Comparison of ENCODE assay signal across 8 cellular contexts in genomic region chr11:77188912-77189491, GRCh38.
DNase-seq lines count a peak whose midpoint lies in the region; ATAC-seq and FAIRE-seq lines count a peak whose summit lies in the region.
"Had no signal": no experiment of that assay in that cellular context is flagged by ENCODE, and none has a peak within 500 bp of the region (broad histone marks: within the 10 kb centered on the region; RNA-seq: fewer than 3 reads in every experiment).

No MANE protein-coding gene starts in this region.

- intact Hi-C loops in left colon (cut with DNase I, micrococcal nuclease) = loop anchor here in 1 of 2 donors (5.0 kb wide), 1 partner anchor 62 kb away; the partner anchor contains the start of gene MYO7A

- peak; percentile 49 for FAIRE-seq in HTR-8/SVneo (lab: Jason Lieb, UNC)
- FAIRE-seq: D721Med had no signal

- DNase-seq in DMS53 treated with DMSO at 0.1 percent for 48 hours (lab: John Stamatoyannopoulos, UW; ENCODE audit: unreplicated experiment) = peak; percentile 99
- DNase-seq in HTR-8/SVneo (ENCODE audit: insufficient read length, low spot score) = no peak
- DNase-seq in NCI-H774 (lab: John Stamatoyannopoulos, UW) = peak; percentile 84
- peak; percentile 68 to 70 for DNase-seq in left colon
- no peak for DNase-seq in activated CD8-positive, alpha-beta memory T cell treated with anti-CD3 and anti-CD28 coated beads for 24 hours
- no peak for DNase-seq in ureter (ENCODE audit: low spot score)
- no peak for DNase-seq in DMS 273 treated with DMSO at 0.1 percent for 48 hours (lab: John Stamatoyannopoulos, UW)

- ATAC-seq in left colon = peak; percentile 63

Comparison
In these comparisons a context has a peak if more than half of its experiments do, and no peak if none do; other contexts are left out.
1. DNase-seq: peak in DMS53 treated with DMSO at 0.1 percent for 48 hours (single experiment), NCI-H774 (single experiment) and left colon (2 of 2); none in HTR-8/SVneo (single experiment), activated CD8-positive, alpha-beta memory T cell treated with anti-CD3 and anti-CD28 coated beads for 24 hours (single experiment), ureter (single experiment) and DMS 273 treated with DMSO at 0.1 percent for 48 hours (single experiment).